Comparison of ENCODE assay signal across 10 cellular contexts in the genomic region with DNA sequence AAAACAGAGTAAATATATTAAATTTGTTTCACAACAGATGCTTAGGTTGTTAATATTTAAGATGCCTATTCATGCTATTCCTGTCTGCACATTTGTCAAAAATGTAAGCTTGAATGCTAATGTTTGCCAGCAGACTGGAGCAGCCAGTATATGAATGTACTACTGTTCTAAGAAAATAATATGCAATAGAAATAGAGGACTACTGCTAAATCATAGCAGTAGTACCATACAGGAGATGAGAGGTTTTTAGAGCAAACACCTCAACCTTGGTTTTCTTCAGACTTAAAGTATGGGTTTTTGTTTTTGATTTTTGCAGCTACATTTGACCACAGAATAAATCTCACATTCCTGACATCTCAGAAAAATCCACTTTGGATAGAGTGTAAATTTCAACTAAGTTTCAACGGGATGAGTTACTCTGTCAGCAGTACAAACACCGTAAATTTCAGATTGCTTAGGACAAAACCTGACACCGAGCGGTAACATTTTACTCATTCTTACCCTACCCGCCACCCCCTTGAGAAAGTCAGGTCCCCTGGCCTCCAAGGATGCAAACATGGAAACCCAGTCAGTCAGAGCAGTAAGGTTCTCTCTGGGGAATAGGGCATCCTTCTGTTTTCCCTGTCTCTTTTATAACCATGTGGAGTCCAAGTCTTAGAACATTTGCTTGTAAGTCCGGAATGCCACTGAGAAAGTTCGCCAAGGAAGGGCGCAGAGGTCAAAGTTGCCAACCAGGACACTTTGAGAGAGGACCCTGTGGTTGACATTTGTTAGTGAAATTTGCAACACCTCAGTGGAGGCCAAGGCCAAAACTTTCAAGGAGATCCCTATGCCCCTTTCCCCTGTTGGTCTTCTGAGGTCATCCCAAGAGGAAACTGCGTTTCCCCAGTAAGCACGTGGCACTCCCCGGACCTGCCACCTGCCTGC. TPM values are rescaled to one million over a fixed set of nuclear protein-coding genes. Genes with fewer than 3 reads are reported as not detected.
DNase-seq lines count a peak whose midpoint lies in the region; ATAC-seq and TF ChIP-seq lines count a peak whose summit lies in the region.
"Had no signal": no experiment of that assay in that cellular context is flagged by ENCODE, and none has a peak within 500 bp of the region (broad histone marks: within the 10 kb centered on the region; RNA-seq: fewer than 3 reads in every experiment).

No MANE protein-coding gene starts in this region.

- TF ChIP-seq EP300 in suprapubic skin (IDR thresholded peaks at IDR 0.05): no peak

- no peak overlapping the region for H2AK5ac ChIP-seq in mesenchymal stem cell (ENCODE audit: low read length, severe bottlenecking)

- H3K27ac ChIP-seq in mesenchymal stem cell (ENCODE audit: low read length, poor library complexity, severe bottlenecking) (no peak overlapping the region), suprapubic skin (no peak overlapping the region)
- H3K27ac ChIP-seq: RWPE1 had no signal

- intact Hi-C loops in activated CD4-positive, alpha-beta T cell treated with anti-CD3 and anti-CD28 coated beads, Interleukin-2, amount 10 ng/mL, durations not matched to agents 24 days and 14 days (cut with micrococcal nuclease): loop anchor here (5.0 kb wide), 1 partner anchor 429 kb away; no protein-coding TSS in a partner anchor
- intact Hi-C loops in activated T-helper 2 cell treated with anti-CD3 and anti-CD28 coated beads, Interferon-gamma antibody, Interleukin-2, Interleukin-4, amounts not matched to agents 10 μg/mL and 5 μg/mL and 100 μg/mL, durations not matched to agents 14 hours and 24 hours and 36 hours (cut with micrococcal nuclease): loop anchor here (2.0 kb wide), 1 partner anchor 20 kb away; no protein-coding TSS in a partner anchor

- H3K4me1 ChIP-seq in mesenchymal stem cell (ENCODE audit: control insufficient read depth, insufficient read depth, low read depth, low read length): peaks cover 17% of the 10 kb centered on the region
- H3K4me1 ChIP-seq in suprapubic skin: peaks cover 24% of the 10 kb centered on the region

- peak overlapping the region; percentile 88 for H3K4me3 Mint-ChIP-seq in activated CD4-positive, alpha-beta T cell treated with anti-CD3 and anti-CD28 coated beads, Interleukin-2, amount 10 ng/mL, durations not matched to agents 24 days and 14 days
- peak overlapping the region; percentile 97 for H3K4me3 Mint-ChIP-seq in activated T-helper 2 cell treated with anti-CD3 and anti-CD28 coated beads, Interferon-gamma antibody, Interleukin-2, Interleukin-4, amounts not matched to agents 10 μg/mL and 5 μg/mL and 100 μg/mL, durations not matched to agents 14 hours and 24 hours and 36 hours (ENCODE audit: low read depth)

- no peak overlapping the region for H2BK5ac ChIP-seq in mesenchymal stem cell (ENCODE audit: low read depth, low read length, poor library complexity, severe bottlenecking)

- no peak for ATAC-seq in HG02610 (IDR thresholded peaks at IDR 0.05; ENCODE audit: unreplicated experiment)
- ATAC-seq in GM19463 (IDR thresholded peaks at IDR 0.05; ENCODE audit: unreplicated experiment): no peak
- ATAC-seq: HCT116 had no signal

- H3K36me3 ChIP-seq in mesenchymal stem cell (ENCODE audit: control insufficient read depth in 1 of 2, insufficient read depth in 2 of 2, low read depth in 1 of 2, low read length in 2 of 2): no peaks in the 10 kb centered on the region
- H3K36me3 ChIP-seq in suprapubic skin: no peaks in the 10 kb centered on the region

- no peak overlapping the region for H2BK12ac ChIP-seq in mesenchymal stem cell (ENCODE audit: low read length in 2 of 2)

- no peak overlapping the region for H3K18ac ChIP-seq in mesenchymal stem cell (ENCODE audit: low read depth in 1 of 2, low read length in 2 of 2)

- H3K9me3 Mint-ChIP-seq in activated CD4-positive, alpha-beta T cell treated with anti-CD3 and anti-CD28 coated beads, Interleukin-2, amount 10 ng/mL, durations not matched to agents 24 days and 14 days: no peaks in the 10 kb centered on the region
- no peaks in the 10 kb centered on the region for H3K9me3 Mint-ChIP-seq in activated T-helper 2 cell treated with anti-CD3 and anti-CD28 coated beads, Interferon-gamma antibody, Interleukin-2, Interleukin-4, amounts not matched to agents 10 μg/mL and 5 μg/mL and 100 μg/mL, durations not matched to agents 14 hours and 24 hours and 36 hours

- no peak overlapping the region for H4K91ac ChIP-seq in mesenchymal stem cell (ENCODE audit: low read length)

- peaks cover 84% of the 10 kb centered on the region for H3K36me3 Mint-ChIP-seq in activated CD4-positive, alpha-beta T cell treated with anti-CD3 and anti-CD28 coated beads, Interleukin-2, amount 10 ng/mL, durations not matched to agents 24 days and 14 days (ENCODE audit: low read depth)
- peaks cover 89% of the 10 kb centered on the region for H3K36me3 Mint-ChIP-seq in activated T-helper 2 cell treated with anti-CD3 and anti-CD28 coated beads, Interferon-gamma antibody, Interleukin-2, Interleukin-4, amounts not matched to agents 10 μg/mL and 5 μg/mL and 100 μg/mL, durations not matched to agents 14 hours and 24 hours and 36 hours (ENCODE audit: low read depth)

- H3K4me3 ChIP-seq in mesenchymal stem cell (ENCODE audit: insufficient read depth in 1 of 2, low read depth in 1 of 2, low read length in 2 of 2) (peak overlapping the region; percentile 34 to 76), suprapubic skin (peak overlapping the region; percentile 66)

- WGBS in mesenchymal stem cell: 33% methylated on average over 11 of the region's 11 CpGs
- WGBS in suprapubic skin: 73% methylated on average over 10 of the region's 11 CpGs

- no peak overlapping the region for H2AFZ ChIP-seq in mesenchymal stem cell (ENCODE audit: low read depth, low read length)

- H3K79me1 ChIP-seq in mesenchymal stem cell (replicated peaks; ENCODE audit: low read length, poor library complexity, severe bottlenecking): no peaks in the 10 kb centered on the region

- no peak for TF ChIP-seq POLR2A in suprapubic skin (IDR thresholded peaks at IDR 0.05)

- no peak overlapping the region for H3K9ac ChIP-seq in mesenchymal stem cell (ENCODE audit: low read length)

- H3K4me1 Mint-ChIP-seq in activated CD4-positive, alpha-beta T cell treated with anti-CD3 and anti-CD28 coated beads, Interleukin-2, amount 10 ng/mL, durations not matched to agents 24 days and 14 days: peaks cover 30% of the 10 kb centered on the region
- peaks cover 31% of the 10 kb centered on the region for H3K4me1 Mint-ChIP-seq in activated T-helper 2 cell treated with anti-CD3 and anti-CD28 coated beads, Interferon-gamma antibody, Interleukin-2, Interleukin-4, amounts not matched to agents 10 μg/mL and 5 μg/mL and 100 μg/mL, durations not matched to agents 14 hours and 24 hours and 36 hours (ENCODE audit: low read depth)

- no peak overlapping the region for H2BK15ac ChIP-seq in mesenchymal stem cell (ENCODE audit: low read depth, poor library complexity, severe bottlenecking)

- H3K27me3 Mint-ChIP-seq in activated CD4-positive, alpha-beta T cell treated with anti-CD3 and anti-CD28 coated beads, Interleukin-2, amount 10 ng/mL, durations not matched to agents 24 days and 14 days: no peaks in the 10 kb centered on the region
- no peaks in the 10 kb centered on the region for H3K27me3 Mint-ChIP-seq in activated T-helper 2 cell treated with anti-CD3 and anti-CD28 coated beads, Interferon-gamma antibody, Interleukin-2, Interleukin-4, amounts not matched to agents 10 μg/mL and 5 μg/mL and 100 μg/mL, durations not matched to agents 14 hours and 24 hours and 36 hours (ENCODE audit: low read depth)

- H3K23ac ChIP-seq in mesenchymal stem cell (ENCODE audit: low read length in 2 of 2): no peak overlapping the region

- H3K9me3 ChIP-seq in mesenchymal stem cell (ENCODE audit: control insufficient read depth, low read length) (no peaks in the 10 kb centered on the region), suprapubic skin (no peaks in the 10 kb centered on the region)

- no peak for TF ChIP-seq CTCF in suprapubic skin (IDR thresholded peaks at IDR 0.05)

- H3K27me3 ChIP-seq in mesenchymal stem cell (ENCODE audit: control insufficient read depth in 1 of 2, insufficient read depth in 1 of 2, low read length in 2 of 2) (peaks cover 41 to 54% of the 10 kb centered on the region in 2 experiments), suprapubic skin (peaks cover 14% of the 10 kb centered on the region)

- no peak overlapping the region for H3K14ac ChIP-seq in mesenchymal stem cell (ENCODE audit: low read length in 2 of 2)

- peak overlapping the region; percentile 99 for H3K27ac Mint-ChIP-seq in activated CD4-positive, alpha-beta T cell treated with anti-CD3 and anti-CD28 coated beads, Interleukin-2, amount 10 ng/mL, durations not matched to agents 24 days and 14 days
- H3K27ac Mint-ChIP-seq in activated T-helper 2 cell treated with anti-CD3 and anti-CD28 coated beads, Interferon-gamma antibody, Interleukin-2, Interleukin-4, amounts not matched to agents 10 μg/mL and 5 μg/mL and 100 μg/mL, durations not matched to agents 14 hours and 24 hours and 36 hours: peak overlapping the region; percentile 97

- H4K8ac ChIP-seq in mesenchymal stem cell (ENCODE audit: low read length): no peak overlapping the region

- no peak overlapping the region for H3K4me2 ChIP-seq in mesenchymal stem cell (ENCODE audit: low read length, poor library complexity, severe bottlenecking)

- no peak overlapping the region for H2BK120ac ChIP-seq in mesenchymal stem cell (ENCODE audit: low read depth, low read length)

- DNase-seq in activated CD4-positive, alpha-beta T cell treated with anti-CD3 and anti-CD28 coated beads, Interleukin-2, amount 10 ng/mL, durations not matched to agents 24 days and 14 days: peak; percentile 56
- no peak for DNase-seq in activated CD4-positive, alpha-beta T cell treated with anti-CD3 and anti-CD28 coated beads for 1 hour
- no peak for DNase-seq in activated T-helper 2 cell treated with anti-CD3 and anti-CD28 coated beads, Interferon-gamma antibody, Interleukin-2, Interleukin-4, amounts not matched to agents 10 μg/mL and 5 μg/mL and 100 μg/mL, durations not matched to agents 14 hours and 24 hours and 36 hours (ENCODE audit: low spot score)
- DNase-seq in mesenchymal stem cell (no peak), suprapubic skin (ENCODE audit: low spot score in 2 of 2) (no peak), AML-193 (lab: John Stamatoyannopoulos, UW) (no peak)

- no peak overlapping the region for H3K4ac ChIP-seq in mesenchymal stem cell (ENCODE audit: low read depth in 1 of 2, low read length in 2 of 2)

RNA-seq across cellular contexts. Expression of a gene that starts 17.9 kb away (rescaled TPM):
- 561 and 571 TPM in 2 replicates for total RNA-seq in activated CD4-positive, alpha-beta T cell treated with anti-CD3 and anti-CD28 coated beads, Interleukin-2, amount 10 ng/mL, durations not matched to agents 24 days and 14 days
- total RNA-seq in activated T-helper 2 cell treated with anti-CD3 and anti-CD28 coated beads, Interferon-gamma antibody, Interleukin-2, Interleukin-4, amounts not matched to agents 10 μg/mL and 5 μg/mL and 100 μg/mL, durations not matched to agents 14 hours and 24 hours and 36 hours: 831 and 866 TPM in 2 replicates
- polyA plus RNA-seq in mesenchymal stem cell (2013, experiment 1 of 2): 6.3 TPM
- polyA plus RNA-seq in mesenchymal stem cell (2013, experiment 2 of 2): 6.4 TPM
- 10 to 100 TPM; 27.2 to 68.1 (median 34.6) TPM for total RNA-seq in suprapubic skin
